Comparison of ENCODE assay signal across 8 cellular contexts in genomic region chr4:101346312-101346561, GRCh38. TPM values are rescaled to one million over a fixed set of nuclear protein-coding genes. Genes with fewer than 3 reads are reported as not detected.
A peak's percentile ranks its signal among the peaks of the same experiment; 100 is the strongest.
DNase-seq lines count a peak whose midpoint lies in the region; ATAC-seq and TF ChIP-seq lines count a peak whose summit lies in the region.

No MANE protein-coding gene starts in this region.

- H3K9me3 Mint-ChIP-seq in MCF 10A (ENCODE audit: unreplicated experiment), result no peaks in the 10 kb centered on the region

- 1 to 2% methylated on average over 8 to 10 of the region's 12 CpGs for WGBS in tibial nerve, 2 donors

- ATAC-seq in lower lobe of right lung (peak; percentile 11 to 20), HG03565 (IDR thresholded peaks at IDR 0.05; ENCODE audit: unreplicated experiment) (no peak)

- H3K9me3 ChIP-seq in lower lobe of right lung (no peaks in the 10 kb centered on the region), tibial nerve (no peaks in the 10 kb centered on the region)

- intact Hi-C loops in MCF 10A (cut with micrococcal nuclease) (loop anchor here (2.0 to 10.0 kb wide), 10 partner anchors 114 to 1251 kb away; no protein-coding TSS in a partner anchor), lower lobe of right lung (cut with DNase I) (no loop called here)

- peak overlapping the region; percentile 96 for H3K27ac Mint-ChIP-seq in MCF 10A (ENCODE audit: low read depth, unreplicated experiment)

- no TSS peak for BruUV-seq in MCF 10A (replicated peaks; lab: Mats Ljungman, UMichigan)

- H3K27ac ChIP-seq in lower lobe of right lung, result peak overlapping the region; percentile 93
- peak overlapping the region; percentile 86 to 98 (median 94) for H3K27ac ChIP-seq in tibial nerve

- no peaks in the 10 kb centered on the region for H3K27me3 ChIP-seq in lower lobe of right lung (ENCODE audit: low read depth)
- H3K27me3 ChIP-seq in tibial nerve, result no peaks in the 10 kb centered on the region

- peak; percentile 16 for DNase-seq in NCI-H748 treated with DMSO at 0.1 percent for 48 hours (lab: John Stamatoyannopoulos, UW)
- DNase-seq in NCI-H748 (lab: John Stamatoyannopoulos, UW; ENCODE audit: unreplicated experiment), result no peak
- DNase-seq in SKM-1 (lab: John Stamatoyannopoulos, UW; ENCODE audit: unreplicated experiment), result peak; percentile 66
- DNase-seq in MCF 10A (ENCODE audit: unreplicated experiment), result no peak
- no peak for DNase-seq in lower lobe of right lung
- DNase-seq in tibial nerve (ENCODE audit: low spot score in 2 of 2), result no peak
- no peak for DNase-seq in GF-D8 (lab: John Stamatoyannopoulos, UW)

- H3K36me3 Mint-ChIP-seq in MCF 10A (ENCODE audit: insufficient read depth, unreplicated experiment), result no peaks in the 10 kb centered on the region

- no peaks in the 10 kb centered on the region for H3K36me3 ChIP-seq in lower lobe of right lung
- H3K36me3 ChIP-seq in tibial nerve, result no peaks in the 10 kb centered on the region

- no peak for TF ChIP-seq EP300 in tibial nerve (IDR thresholded peaks at IDR 0.05)

- peak overlapping the region; percentile 90 for H3K4me3 Mint-ChIP-seq in MCF 10A (ENCODE audit: unreplicated experiment)

- TF ChIP-seq POLR2A in tibial nerve (IDR thresholded peaks at IDR 0.05), result no peak

- CTCF ChIA-PET in MCF 10A (lab: Yijun Ruan, JAX), result interaction anchor here (0.9 to 1.4 kb wide), 3 partner anchors 159 to 384 kb away, joined by 4 to 5 read pairs (median 4); no protein-coding TSS in a partner anchor

- H3K27me3 Mint-ChIP-seq in MCF 10A (ENCODE audit: insufficient read depth, unreplicated experiment), result no peaks in the 10 kb centered on the region

- H3K4me1 Mint-ChIP-seq in MCF 10A (ENCODE audit: insufficient read depth, unreplicated experiment), result peaks cover 41% of the 10 kb centered on the region

- TF ChIP-seq CTCF in MCF 10A (IDR thresholded peaks at IDR 0.05; ENCODE audit: unreplicated experiment) (no peak), lower lobe of right lung (IDR thresholded peaks at IDR 0.05) (no peak), tibial nerve (IDR thresholded peaks at IDR 0.05) (no peak)

- POLR2A ChIA-PET in MCF 10A (lab: Yijun Ruan, JAX), result interaction anchor here (0.6 to 5.8 kb wide), 20 partner anchors 8 to 1084 kb away, joined by 3 to 49 read pairs (median 8); no protein-coding TSS in a partner anchor

- peaks cover 32% of the 10 kb centered on the region for H3K4me1 ChIP-seq in lower lobe of right lung
- peaks cover 0 to 58% (median 15%) of the 10 kb centered on the region in 4 donors for H3K4me1 ChIP-seq in tibial nerve

- H3K4me3 ChIP-seq in lower lobe of right lung, result peak overlapping the region; percentile 87
- peak overlapping the region; percentile 84 to 92 (median 87) for H3K4me3 ChIP-seq in tibial nerve

RNA-seq across cellular contexts. Expression of gene PPP3CA, which starts 1.1 kb away (rescaled TPM):
- 53.7 and 73.0 TPM in 2 replicates for total RNA-seq in MCF 10A (2022)
- total RNA-seq in lower lobe of right lung, result 50.2 TPM
- 10 to 100 TPM; 32.7 to 45.1 (median 44.0) TPM for total RNA-seq in tibial nerve

Comparison
In these comparisons a context has a peak if more than half of its experiments do, and no peak if none do; other contexts are left out.
1. DNase-seq: peak in NCI-H748 treated with DMSO at 0.1 percent for 48 hours (single experiment) and SKM-1 (single experiment); none in NCI-H748 (single experiment), MCF 10A (single experiment), lower lobe of right lung (single experiment), tibial nerve (0 of 2) and GF-D8 (single experiment).